Comparison of ENCODE assay signal across 19 cellular contexts in genomic region chr4:3335982-3336381, GRCh38. TPM values are rescaled to one million over a fixed set of nuclear protein-coding genes. Genes with fewer than 3 reads are reported as not detected.
A peak's percentile ranks its signal among the peaks of the same experiment; 100 is the strongest.
DNase-seq lines count a peak whose midpoint lies in the region; ATAC-seq and TF ChIP-seq lines count a peak whose summit lies in the region.
"Had no signal": no experiment of that assay in that cellular context is flagged by ENCODE, and none has a peak within 500 bp of the region (broad histone marks: within the 10 kb centered on the region; RNA-seq: fewer than 3 reads in every experiment).

No MANE protein-coding gene starts in this region.

- DNase-seq in Right ventricle myocardium superior (peak; percentile 22), Right ventricle myocardium inferior (ENCODE audit: missing footprints) (no peak), endothelial cell (ENCODE audit: low spot score) (no peak), DMS79 treated with DMSO at 0.1 percent for 48 hours (lab: John Stamatoyannopoulos, UW) (no peak), HUDEP-2 (lab: John Stamatoyannopoulos, UW; ENCODE audit: unreplicated experiment in 76 of 76) (no peak), nucleus accumbens (lab: John Stamatoyannopoulos, UW) (no peak)
- DNase-seq: AML-193; Calu3; CD8-positive, alpha-beta T cell; DND-41; EL; GOT3; H7; HFFc6; IMR-90 had no signal

- peaks cover 46% of the 10 kb centered on the region for H3K4me1 Mint-ChIP-seq in endothelial cell (ENCODE audit: unreplicated experiment)

- peaks cover 20% of the 10 kb centered on the region for H3K36me3 Mint-ChIP-seq in endothelial cell (ENCODE audit: low read depth, unreplicated experiment)
- H3K36me3 Mint-ChIP-seq: CD8-positive, alpha-beta T cell had no signal

- no peak for TF ChIP-seq CTCF in VCaP (conservative IDR thresholded peaks at IDR 0.05)
- TF ChIP-seq CTCF in endothelial cell (IDR thresholded peaks at IDR 0.05; ENCODE audit: unreplicated experiment) = no peak

- ATAC-seq in Right ventricle myocardium superior (ENCODE audit: poor library complexity) (no peak), Right ventricle myocardium inferior (no peak)
- ATAC-seq: CD8-positive, alpha-beta T cell; GM12878; HCT116 had no signal

- intact Hi-C loops in Right ventricle myocardium superior (cut with DNase I) = no loop called here
- intact Hi-C loops in Right ventricle myocardium inferior (cut with DNase I) = no loop called here

- peak overlapping the region; percentile 6; the same call in 1 of the 2 replicates for H3K27ac ChIP-seq in VCaP
- H3K27ac ChIP-seq: HL-60 had no signal

- peak overlapping the region; percentile 0 for H3K27ac Mint-ChIP-seq in endothelial cell (ENCODE audit: unreplicated experiment)
- H3K27ac Mint-ChIP-seq: CD8-positive, alpha-beta T cell; HFFc6 had no signal

- H3K4me3 Mint-ChIP-seq in endothelial cell (ENCODE audit: unreplicated experiment) = no peak overlapping the region
- H3K4me3 Mint-ChIP-seq: CD8-positive, alpha-beta T cell; HFFc6 had no signal

- H3K9me3 Mint-ChIP-seq in endothelial cell (ENCODE audit: unreplicated experiment) = no peaks in the 10 kb centered on the region
- H3K9me3 Mint-ChIP-seq: CD8-positive, alpha-beta T cell; HFFc6 had no signal

- H3K27me3 Mint-ChIP-seq in endothelial cell (ENCODE audit: unreplicated experiment) = peaks cover 3% of the 10 kb centered on the region

RNA-seq across cellular contexts. Expression of gene RGS12, which starts 43.2 kb away (rescaled TPM):
- total RNA-seq in Right ventricle myocardium superior (15.8 TPM), Right ventricle myocardium inferior (21.0 TPM), endothelial cell (ENCODE audit: unreplicated experiment) (116 TPM)
